Comparison of ENCODE assay signal across 26 cellular contexts in genomic region chr13:38381840-38382239, GRCh38.
"Had no signal": no experiment of that assay in that cellular context is flagged by ENCODE, and none has a peak within 500 bp of the region (broad histone marks: within the 10 kb centered on the region; RNA-seq: fewer than 3 reads in every experiment).

No MANE protein-coding gene starts in this region.

- H3K27ac ChIP-seq: brain microvascular endothelial cell, coronary artery, foreskin keratinocyte, hepatocyte, left ventricle myocardium inferior, prostate gland, stomach had no signal

- H3K27me3 ChIP-seq: brain microvascular endothelial cell, foreskin keratinocyte, hepatocyte, stomach had no signal

- H3K27me3 Mint-ChIP-seq: activated CD4-positive, alpha-beta memory T cell treated with anti-CD3 and anti-CD28 coated beads, Interleukin-2, amount 10 ng/mL, durations not matched to agents 7 days and 5 days; type B pancreatic cell had no signal

- H3K4me2 ChIP-seq: hepatocyte, smooth muscle cell had no signal

- DNase-seq: activated CD4-positive, alpha-beta memory T cell treated with anti-CD3 and anti-CD28 coated beads, Interleukin-2, amount 10 ng/mL, durations not matched to agents 7 days and 5 days; activated CD4-positive, alpha-beta T cell treated with anti-CD3 and anti-CD28 coated beads for 48 hours; activated CD4-positive, CD25-positive, alpha-beta regulatory T cell; activated CD8-positive, alpha-beta memory T cell treated with anti-CD3 and anti-CD28 coated beads, Interleukin-2, amount 10 ng/mL, durations not matched to agents 7 days and 5 days; activated naive CD4-positive, alpha-beta T cell treated with anti-CD3 and anti-CD28 coated beads for 36 hours; anterior cingulate cortex; brain microvascular endothelial cell; foreskin keratinocyte; left ventricle myocardium inferior; stimulated activated CD4-positive, alpha-beta T cell treated with anti-CD3 and anti-CD28 coated beads, Interleukin-4, amount 100 ng/mL, for 1 hour; stomach; T-helper 1 cell; T1000 had no signal

- ATAC-seq: activated CD8-positive, alpha-beta memory T cell treated with anti-CD3 and anti-CD28 coated beads, Interleukin-2, amount 10 ng/mL, durations not matched to agents 7 days and 5 days; esophagus mucosa; foreskin keratinocyte; sciatic nerve; SK-N-SH treated with all-trans-retinoic acid at 6 μM for 48 hours had no signal

- H3K9me3 Mint-ChIP-seq: activated CD4-positive, alpha-beta memory T cell treated with anti-CD3 and anti-CD28 coated beads, Interleukin-2, amount 10 ng/mL, durations not matched to agents 7 days and 5 days; activated naive CD4-positive, alpha-beta T cell treated with anti-CD3 and anti-CD28 coated beads for 36 hours; activated T-helper 2 cell treated with anti-CD3 and anti-CD28 coated beads, Interferon-gamma antibody, Interleukin-2, Interleukin-4, amounts not matched to agents 10 μg/mL and 5 μg/mL and 100 μg/mL, durations not matched to agents 14 hours and 24 hours and 36 hours; central memory CD8-positive, alpha-beta T cell; memory B cell; neural crest cell; type B pancreatic cell had no signal

- H2AFZ ChIP-seq: hepatocyte had no signal

- H3K27ac Mint-ChIP-seq: activated CD4-positive, alpha-beta memory T cell treated with anti-CD3 and anti-CD28 coated beads, Interleukin-2, amount 10 ng/mL, durations not matched to agents 7 days and 5 days; activated CD8-positive, alpha-beta memory T cell treated with anti-CD3 and anti-CD28 coated beads, Interleukin-2, amount 10 ng/mL, durations not matched to agents 7 days and 5 days; activated naive CD4-positive, alpha-beta T cell treated with anti-CD3 and anti-CD28 coated beads for 36 hours; activated T-helper 2 cell treated with anti-CD3 and anti-CD28 coated beads, Interferon-gamma antibody, Interleukin-2, Interleukin-4, amounts not matched to agents 10 μg/mL and 5 μg/mL and 100 μg/mL, durations not matched to agents 14 hours and 24 hours and 36 hours; memory B cell; type B pancreatic cell had no signal

- H3K4me3 Mint-ChIP-seq: activated CD4-positive, alpha-beta memory T cell treated with anti-CD3 and anti-CD28 coated beads, Interleukin-2, amount 10 ng/mL, durations not matched to agents 7 days and 5 days; activated CD8-positive, alpha-beta memory T cell treated with anti-CD3 and anti-CD28 coated beads, Interleukin-2, amount 10 ng/mL, durations not matched to agents 7 days and 5 days; activated naive CD4-positive, alpha-beta T cell treated with anti-CD3 and anti-CD28 coated beads for 36 hours; central memory CD8-positive, alpha-beta T cell; memory B cell; neural crest cell; type B pancreatic cell had no signal

- H3K9me3 ChIP-seq: left ventricle myocardium inferior, prostate gland, stomach had no signal

- H3K36me3 ChIP-seq: brain microvascular endothelial cell, left ventricle myocardium inferior, prostate gland, stomach had no signal

- H3K4me3 ChIP-seq: coronary artery, hepatocyte, left ventricle myocardium inferior, prostate gland, smooth muscle cell, stomach had no signal

- H3K79me2 ChIP-seq: hepatocyte had no signal

- H3K36me3 Mint-ChIP-seq: activated CD8-positive, alpha-beta memory T cell treated with anti-CD3 and anti-CD28 coated beads, Interleukin-2, amount 10 ng/mL, durations not matched to agents 7 days and 5 days; memory B cell; type B pancreatic cell had no signal

- H3K4me1 ChIP-seq: left ventricle myocardium inferior, prostate gland, stomach had no signal

- H3K4me1 Mint-ChIP-seq: activated CD4-positive, alpha-beta memory T cell treated with anti-CD3 and anti-CD28 coated beads, Interleukin-2, amount 10 ng/mL, durations not matched to agents 7 days and 5 days; activated CD8-positive, alpha-beta memory T cell treated with anti-CD3 and anti-CD28 coated beads, Interleukin-2, amount 10 ng/mL, durations not matched to agents 7 days and 5 days; central memory CD8-positive, alpha-beta T cell; memory B cell; neural crest cell had no signal

- FAIRE-seq: islet of Langerhans had no signal
